In the genomic region with DNA sequence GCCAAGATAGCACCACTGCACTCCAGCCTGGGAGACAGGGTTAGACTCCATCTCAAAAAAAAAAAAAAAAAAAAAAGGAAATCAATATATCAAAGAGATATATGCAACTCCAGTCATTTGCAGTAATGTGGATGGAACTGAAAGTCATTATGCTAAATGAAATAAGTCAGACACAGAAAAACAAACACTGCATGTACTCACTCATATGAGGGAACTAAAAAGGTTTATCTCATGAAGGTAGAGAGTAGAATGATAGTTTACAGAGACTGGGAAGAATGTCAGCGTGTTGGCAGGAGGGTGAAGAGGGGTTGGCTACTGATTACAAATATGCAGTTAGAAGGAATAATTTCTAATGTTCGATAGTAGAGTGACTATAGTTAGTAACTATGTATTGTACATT, we compare ENCODE assay signal across 21 cellular contexts. TPM values are rescaled to one million over a fixed set of nuclear protein-coding genes. Genes with fewer than 3 reads are reported as not detected.
"Had no signal": no experiment of that assay in that cellular context is flagged by ENCODE, and none has a peak within 500 bp of the region (broad histone marks: within the 10 kb centered on the region; RNA-seq: fewer than 3 reads in every experiment).

No MANE protein-coding gene starts in this region.

- H3K27me3 ChIP-seq: ascending aorta, esophagus muscularis mucosa, gastroesophageal sphincter, pancreas, sigmoid colon, thyroid gland had no signal

- H3K4me3 ChIP-seq: ascending aorta, esophagus muscularis mucosa, gastroesophageal sphincter, pancreas, sigmoid colon, SK-N-MC, thyroid gland had no signal

- H3K4me1 ChIP-seq: ascending aorta, gastroesophageal sphincter, pancreas, sigmoid colon, thyroid gland had no signal

- H3K36me3 ChIP-seq: ascending aorta, esophagus muscularis mucosa, gastroesophageal sphincter, neutrophil, pancreas, sigmoid colon, thyroid gland, WERI-Rb-1 had no signal

- H3K4me3 Mint-ChIP-seq: mesothelial cell of epicardium; natural killer cell treated with Interleukin-12 subunit alpha and Interleukin-12 subunit beta and Interleukin-15 and Interleukin-18, amount 100 ng/mL, for 72 hours; stimulated activated memory B cell treated with anti-CD40 and anti-IgM and Interleukin-4, amounts not matched to agents 10 μg/mL and 1 μg/mL and 100 μg/mL, for 72 hours had no signal

- H3K27ac ChIP-seq: ascending aorta, esophagus muscularis mucosa, gastroesophageal sphincter, neutrophil, pancreas, sigmoid colon, SK-N-MC, thyroid gland, WERI-Rb-1 had no signal

- H3K9me3 Mint-ChIP-seq: natural killer cell treated with Interleukin-12 subunit alpha and Interleukin-12 subunit beta and Interleukin-15 and Interleukin-18, amount 100 ng/mL, for 72 hours had no signal

- DNase-seq: activated CD4-positive, alpha-beta T cell treated with anti-CD3 and anti-CD28 coated beads for 1 hour; activated CD8-positive, alpha-beta memory T cell treated with anti-CD3 and anti-CD28 coated beads for 24 hours; activated CD8-positive, alpha-beta memory T cell treated with anti-CD3 and anti-CD28 coated beads, Interleukin-2, amount 50 U/mL, for 48 hours; activated effector memory CD4-positive, alpha-beta T cell treated with anti-CD3 and anti-CD28 coated beads, Interleukin-2, amount 50 U/mL, for 16 hours; cortex of kidney; effector CD4-positive, alpha-beta T cell; pancreas; sigmoid colon; stimulated activated CD4-positive, alpha-beta T cell treated with anti-CD3 and anti-CD28 coated beads, Interleukin-4, amount 100 ng/mL, for 24 hours; thyroid gland; WERI-Rb-1 had no signal

- H3K9me3 ChIP-seq: ascending aorta, esophagus muscularis mucosa, gastroesophageal sphincter, neutrophil, pancreas, sigmoid colon, thyroid gland had no signal

- H3K27ac Mint-ChIP-seq: mesothelial cell of epicardium; natural killer cell treated with Interleukin-12 subunit alpha and Interleukin-12 subunit beta and Interleukin-15 and Interleukin-18, amount 100 ng/mL, for 72 hours; stimulated activated memory B cell treated with anti-CD40 and anti-IgM and Interleukin-4, amounts not matched to agents 10 μg/mL and 1 μg/mL and 100 μg/mL, for 72 hours had no signal

- H3K27me3 Mint-ChIP-seq: natural killer cell treated with Interleukin-12 subunit alpha and Interleukin-12 subunit beta and Interleukin-15 and Interleukin-18, amount 100 ng/mL, for 72 hours; stimulated activated memory B cell treated with anti-CD40 and anti-IgM and Interleukin-4, amounts not matched to agents 10 μg/mL and 1 μg/mL and 100 μg/mL, for 72 hours had no signal

- ATAC-seq: gastroesophageal sphincter; natural killer cell treated with Interleukin-12 subunit alpha and Interleukin-12 subunit beta and Interleukin-15 and Interleukin-18, amount 100 ng/mL, for 72 hours; pancreas; stimulated activated memory B cell treated with anti-CD40 and anti-IgM and Interleukin-4, amounts not matched to agents 10 μg/mL and 1 μg/mL and 100 μg/mL, for 72 hours had no signal

- H3K36me3 Mint-ChIP-seq: mesothelial cell of epicardium; natural killer cell treated with Interleukin-12 subunit alpha and Interleukin-12 subunit beta and Interleukin-15 and Interleukin-18, amount 100 ng/mL, for 72 hours; stimulated activated memory B cell treated with anti-CD40 and anti-IgM and Interleukin-4, amounts not matched to agents 10 μg/mL and 1 μg/mL and 100 μg/mL, for 72 hours had no signal

RNA-seq across cellular contexts. Expression of a gene that starts 13.2 kb away (rescaled TPM):
- total RNA-seq: lung microvascular endothelial cell, mesothelial cell of epicardium had no signal

RNA-seq across cellular contexts. Expression of a gene that starts 38.0 kb away (rescaled TPM):
- total RNA-seq: ascending aorta, lung microvascular endothelial cell, pulmonary artery endothelial cell had no signal
